Comparison of ENCODE assay signal across 8 cellular contexts in genomic region chr17:10316986-10317834, GRCh38. TPM values are rescaled to one million over a fixed set of nuclear protein-coding genes. Genes with fewer than 3 reads are reported as not detected.
DNase-seq lines count a peak whose midpoint lies in the region; ATAC-seq and TF ChIP-seq lines count a peak whose summit lies in the region.

No MANE protein-coding gene starts in this region.

- H2BK5ac ChIP-seq in mesenchymal stem cell (ENCODE audit: low read depth, low read length, poor library complexity, severe bottlenecking), result no peak overlapping the region

- H3K4me3 ChIP-seq in NT2/D1 (ENCODE audit: insufficient read length, low read depth) (no peak overlapping the region), cardiac fibroblast (replicated peaks in 1 of 2; ENCODE audit: low read depth in 2 of 2, low read length in 2 of 2) (no peak overlapping the region), mesenchymal stem cell (ENCODE audit: insufficient read depth in 1 of 2, low read depth in 1 of 2, low read length in 2 of 2) (no peak overlapping the region)

- no peak overlapping the region for H3K14ac ChIP-seq in mesenchymal stem cell (ENCODE audit: low read length in 2 of 2)

- DNase-seq in CMK (ENCODE audit: low read depth) (peak; percentile 31), NT2/D1 (ENCODE audit: low read depth, low spot score) (peak; percentile 38), cardiac fibroblast (ENCODE audit: low read depth in 2 of 2) (peak; percentile 69 to 79), mesenchymal stem cell (peak; percentile 26), SK-N-DZ (ENCODE audit: low spot score) (no peak), NCI-H2227 (lab: John Stamatoyannopoulos, UW; ENCODE audit: unreplicated experiment) (no peak)

- no peak overlapping the region for H3K9ac ChIP-seq in NT2/D1 (ENCODE audit: insufficient read length, low read depth)
- no peak overlapping the region for H3K9ac ChIP-seq in mesenchymal stem cell (ENCODE audit: low read length)

- no peak overlapping the region for H3K23ac ChIP-seq in mesenchymal stem cell (ENCODE audit: low read length in 2 of 2)

- H3K27ac ChIP-seq in mesenchymal stem cell (ENCODE audit: low read length, poor library complexity, severe bottlenecking), result no peak overlapping the region

- H3K4ac ChIP-seq in mesenchymal stem cell (ENCODE audit: low read depth in 1 of 2, low read length in 2 of 2), result no peak overlapping the region

- no peak overlapping the region for H2AK5ac ChIP-seq in mesenchymal stem cell (ENCODE audit: low read length, severe bottlenecking)

- no peak overlapping the region for H2BK120ac ChIP-seq in mesenchymal stem cell (ENCODE audit: low read depth, low read length)

- H2BK15ac ChIP-seq in mesenchymal stem cell (ENCODE audit: low read depth, poor library complexity, severe bottlenecking), result no peak overlapping the region

- no peak overlapping the region for H3K18ac ChIP-seq in mesenchymal stem cell (ENCODE audit: low read depth in 1 of 2, low read length in 2 of 2)

- peak; percentile 68 for TF ChIP-seq CTCF in cardiac fibroblast (IDR thresholded peaks at IDR 0.05; ENCODE audit: low read depth, low read length)

- H4K91ac ChIP-seq in mesenchymal stem cell (ENCODE audit: low read length), result no peak overlapping the region

- no peaks in the 10 kb centered on the region for H3K79me1 ChIP-seq in mesenchymal stem cell (replicated peaks; ENCODE audit: low read length, poor library complexity, severe bottlenecking)

- H3K4me2 ChIP-seq in mesenchymal stem cell (ENCODE audit: low read length, poor library complexity, severe bottlenecking), result no peak overlapping the region

- H3K36me3 ChIP-seq in NT2/D1 (ENCODE audit: insufficient read depth, insufficient read length, low read length), result no peaks in the 10 kb centered on the region
- H3K36me3 ChIP-seq in mesenchymal stem cell (ENCODE audit: control insufficient read depth in 1 of 2, insufficient read depth in 2 of 2, low read depth in 1 of 2, low read length in 2 of 2), result no peaks in the 10 kb centered on the region

- WGBS in mesenchymal stem cell, result 76% methylated on average over 20 of the region's 21 CpGs

- no peak overlapping the region for H2AFZ ChIP-seq in mesenchymal stem cell (ENCODE audit: low read depth, low read length)

- peak; percentile 51 for ATAC-seq in GM21390 (IDR thresholded peaks at IDR 0.05; ENCODE audit: unreplicated experiment)
- no peak for ATAC-seq in GM21786 (IDR thresholded peaks at IDR 0.05; ENCODE audit: unreplicated experiment)

- no peak overlapping the region for H4K8ac ChIP-seq in mesenchymal stem cell (ENCODE audit: low read length)

- no peaks in the 10 kb centered on the region for H3K9me3 ChIP-seq in NT2/D1 (ENCODE audit: insufficient read depth, low read length)
- H3K9me3 ChIP-seq in mesenchymal stem cell (ENCODE audit: control insufficient read depth, low read length), result no peaks in the 10 kb centered on the region

- H3K27me3 ChIP-seq in NT2/D1 (ENCODE audit: insufficient read depth, insufficient read length) (no peaks in the 10 kb centered on the region), mesenchymal stem cell (ENCODE audit: control insufficient read depth in 1 of 2, insufficient read depth in 1 of 2, low read length in 2 of 2) (peaks cover 0 to 8% of the 10 kb centered on the region in 2 experiments)

- H2BK12ac ChIP-seq in mesenchymal stem cell (ENCODE audit: low read length in 2 of 2), result no peak overlapping the region

- H3K4me1 ChIP-seq in NT2/D1 (ENCODE audit: insufficient read depth, insufficient read length), result no peaks in the 10 kb centered on the region
- H3K4me1 ChIP-seq in mesenchymal stem cell (ENCODE audit: control insufficient read depth, insufficient read depth, low read depth, low read length), result peaks cover 2% of the 10 kb centered on the region

RNA-seq across cellular contexts. Expression of gene MYH13, which starts 55.6 kb away (rescaled TPM):
- polyA plus RNA-seq in mesenchymal stem cell (2013, experiment 1 of 2), result 0.01 TPM
- polyA plus RNA-seq in mesenchymal stem cell (2013, experiment 2 of 2), result under 0.01 TPM
- polyA plus RNA-seq in SK-N-DZ (2014; cell fraction: cytosol; rRNA removed), result not detected in 2 replicates
- not detected in 2 replicates for polyA plus RNA-seq in SK-N-DZ (2014; cell fraction: nucleus; rRNA removed)

Comparison
In these comparisons a context has a peak if more than half of its experiments do, and no peak if none do; other contexts are left out.
1. DNase-seq: peak in CMK (single experiment), NT2/D1 (single experiment), cardiac fibroblast (2 of 2) and mesenchymal stem cell (single experiment); none in SK-N-DZ (single experiment) and NCI-H2227 (single experiment).